ENCODE assay signal across 19 cellular contexts in the genomic region with DNA sequence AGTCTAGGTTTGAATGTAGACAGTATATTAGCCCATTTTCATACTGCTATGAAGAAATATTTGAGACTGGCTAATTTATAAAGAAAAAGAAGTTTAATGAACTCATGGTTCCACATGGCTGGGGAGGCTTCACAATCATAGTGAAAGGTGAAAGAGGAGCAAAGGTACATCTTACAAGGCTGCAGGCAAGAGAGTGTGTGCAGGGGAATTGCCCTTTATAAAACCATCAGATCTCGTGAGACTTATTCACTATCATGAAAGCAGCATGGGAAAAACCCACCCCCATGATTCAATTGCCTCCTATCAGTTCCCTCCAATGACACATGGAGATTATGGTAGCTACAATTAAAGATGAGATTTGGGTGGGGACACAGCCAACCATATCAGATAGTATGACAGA.
A peak's percentile ranks its signal among the peaks of the same experiment; 100 is the strongest.
DNase-seq lines count a peak whose midpoint lies in the region; ATAC-seq and TF ChIP-seq lines count a peak whose summit lies in the region.
"Had no signal": no experiment of that assay in that cellular context is flagged by ENCODE, and none has a peak within 500 bp of the region (broad histone marks: within the 10 kb centered on the region; RNA-seq: fewer than 3 reads in every experiment).

No MANE protein-coding gene starts in this region.

- H3K4me1 ChIP-seq in OCI-LY7 (ENCODE audit: insufficient read depth, low read length, poor library complexity, severe bottlenecking) (peaks cover 28% of the 10 kb centered on the region), esophagus muscularis mucosa (no peaks in the 10 kb centered on the region)
- H3K4me1 ChIP-seq: BE2C, BLaER1 had no signal

- no peaks in the 10 kb centered on the region for H3K27me3 ChIP-seq in esophagus muscularis mucosa
- H3K27me3 ChIP-seq: BE2C, BLaER1 had no signal

- no peaks in the 10 kb centered on the region for H3K9me3 Mint-ChIP-seq in activated T-cell treated with anti-CD3 and anti-CD28 coated beads, Interleukin-2, amount 50 U/mL, for 4 hours
- peaks cover 4% of the 10 kb centered on the region for H3K9me3 Mint-ChIP-seq in activated T-helper 17 cell treated with anti-CD3 and anti-CD28 coated beads, Interleukin-2, amount 50 U/mL, for 72 hours
- H3K9me3 Mint-ChIP-seq: CD4-positive, CD25-positive, alpha-beta regulatory T cell had no signal

- H3K27ac ChIP-seq in OCI-LY7 (ENCODE audit: low read depth, low read length, poor library complexity, severe bottlenecking) (peak overlapping the region; percentile 71), esophagus muscularis mucosa (replicated peaks in 1 of 4) (no peak overlapping the region)
- H3K27ac ChIP-seq: BLaER1 had no signal

- H3K9me3 ChIP-seq in OCI-LY7 (ENCODE audit: low read length) = peaks cover 33% of the 10 kb centered on the region
- no peaks in the 10 kb centered on the region for H3K9me3 ChIP-seq in esophagus muscularis mucosa
- H3K9me3 ChIP-seq: BLaER1 had no signal

- peak; percentile 28 to 40 for ATAC-seq in activated T-cell treated with anti-CD3 and anti-CD28 coated beads, Interleukin-2, amount 50 U/mL, for 4 hours
- peak; percentile 67 for ATAC-seq in activated T-helper 17 cell treated with anti-CD3 and anti-CD28 coated beads, Interleukin-2, amount 50 U/mL, for 72 hours (replicated peaks)

- POLR2A ChIA-PET in OCI-LY7 (lab: Charles Lee) = interaction anchor here (0.7 to 2.5 kb wide), 8 partner anchors 11 to 84 kb away, joined by 3 to 8 read pairs (median 3); no protein-coding TSS in a partner anchor

- H3K4me2 ChIP-seq in OCI-LY7 (ENCODE audit: low read length) = no peak overlapping the region
- H3K4me2 ChIP-seq: BLaER1 had no signal

- TF ChIP-seq POLR2A in esophagus muscularis mucosa (IDR thresholded peaks at IDR 0.05; ENCODE audit: low read depth) = no peak

- DNase-seq in activated T-cell treated with anti-CD3 and anti-CD28 coated beads, Interleukin-2, amount 50 U/mL, for 4 hours = no peak
- DNase-seq in activated T-cell treated with anti-CD3 and anti-CD28 coated beads, Interleukin-2, amount 50 U/mL, for 1 hour = no peak
- DNase-seq in OCI-LY7 (ENCODE audit: low spot score) (no peak), esophagus muscularis mucosa (ENCODE audit: extremely low spot score) (no peak)
- DNase-seq: 8988T; ACHN; BE2C; C1 segment of cervical spinal cord; CD8-positive, alpha-beta memory T cell; COR-L47; DMS 273 treated with DMSO at 0.1 percent for 48 hours; DMS153; DMS79 treated with DMSO at 0.1 percent for 48 hours; GF-D8 had no signal

- no peak overlapping the region for H2AFZ ChIP-seq in OCI-LY7 (ENCODE audit: low read length)

- H3K4me3 Mint-ChIP-seq in activated T-cell treated with anti-CD3 and anti-CD28 coated beads, Interleukin-2, amount 50 U/mL, for 4 hours = no peak overlapping the region
- no peak overlapping the region for H3K4me3 Mint-ChIP-seq in activated T-helper 17 cell treated with anti-CD3 and anti-CD28 coated beads, Interleukin-2, amount 50 U/mL, for 72 hours
- H3K4me3 Mint-ChIP-seq: CD14-positive monocyte; CD4-positive, CD25-positive, alpha-beta regulatory T cell; CD8-positive, alpha-beta memory T cell had no signal

- no peak for TF ChIP-seq EP300 in esophagus muscularis mucosa (IDR thresholded peaks at IDR 0.05)

- no peaks in the 10 kb centered on the region for H4K20me1 ChIP-seq in OCI-LY7 (ENCODE audit: insufficient read depth, low read length)
- H4K20me1 ChIP-seq: BLaER1 had no signal

- peaks cover 11% of the 10 kb centered on the region for H3K79me2 ChIP-seq in OCI-LY7 (ENCODE audit: insufficient read depth, low read depth, low read length)

- CTCF ChIA-PET in OCI-LY7 (lab: Charles Lee; ENCODE audit: unreplicated experiment) = no interaction called here

- H3K4me3 ChIP-seq in OCI-LY7 (ENCODE audit: low read depth, low read length, poor library complexity, severe bottlenecking) (no peak overlapping the region), esophagus muscularis mucosa (no peak overlapping the region)
- H3K4me3 ChIP-seq: BLaER1 had no signal

- H3K36me3 ChIP-seq in OCI-LY7 (ENCODE audit: insufficient read depth, low read length) (peaks cover 41% of the 10 kb centered on the region), esophagus muscularis mucosa (no peaks in the 10 kb centered on the region)
- H3K36me3 ChIP-seq: BE2C, BLaER1 had no signal

- no peaks in the 10 kb centered on the region for H3K9me2 ChIP-seq in OCI-LY7 (ENCODE audit: insufficient read depth, low read length)

- TF ChIP-seq CTCF in OCI-LY7 (conservative IDR thresholded peaks at IDR 0.05; ENCODE audit: low read length) (no peak), esophagus muscularis mucosa (IDR thresholded peaks at IDR 0.05) (no peak)

- no TSS peak for BruUV-seq in OCI-LY7 (replicated peaks; lab: Mats Ljungman, UMichigan)

- intact Hi-C loops in OCI-LY7 (cut with micrococcal nuclease; ENCODE audit: unreplicated experiment) = loop anchor here (5.0 kb wide), 1 partner anchor 81 kb away; no protein-coding TSS in a partner anchor
- intact Hi-C loops in esophagus muscularis mucosa (cut with DNase I) = no loop called here

- H3K27me3 Mint-ChIP-seq in activated T-cell treated with anti-CD3 and anti-CD28 coated beads, Interleukin-2, amount 50 U/mL, for 4 hours (ENCODE audit: low read depth) = no peaks in the 10 kb centered on the region
- no peaks in the 10 kb centered on the region for H3K27me3 Mint-ChIP-seq in activated T-helper 17 cell treated with anti-CD3 and anti-CD28 coated beads, Interleukin-2, amount 50 U/mL, for 72 hours
- H3K27me3 Mint-ChIP-seq: CD4-positive, alpha-beta memory T cell; CD4-positive, CD25-positive, alpha-beta regulatory T cell had no signal

- 69% methylated on average over 1 of the region's 1 CpG for WGBS in esophagus muscularis mucosa

- H3K4me1 Mint-ChIP-seq in activated T-cell treated with anti-CD3 and anti-CD28 coated beads, Interleukin-2, amount 50 U/mL, for 4 hours (ENCODE audit: low read depth) = peaks cover 14% of the 10 kb centered on the region
- no peaks in the 10 kb centered on the region for H3K4me1 Mint-ChIP-seq in activated T-helper 17 cell treated with anti-CD3 and anti-CD28 coated beads, Interleukin-2, amount 50 U/mL, for 72 hours

- no peak overlapping the region for H3K27ac Mint-ChIP-seq in activated T-helper 17 cell treated with anti-CD3 and anti-CD28 coated beads, Interleukin-2, amount 50 U/mL, for 72 hours

- H3K36me3 Mint-ChIP-seq in activated T-cell treated with anti-CD3 and anti-CD28 coated beads, Interleukin-2, amount 50 U/mL, for 4 hours (ENCODE audit: insufficient read depth) = no peaks in the 10 kb centered on the region
- H3K36me3 Mint-ChIP-seq in activated T-helper 17 cell treated with anti-CD3 and anti-CD28 coated beads, Interleukin-2, amount 50 U/mL, for 72 hours (ENCODE audit: low read depth) = no peaks in the 10 kb centered on the region
- H3K36me3 Mint-ChIP-seq: CD14-positive monocyte; CD4-positive, alpha-beta memory T cell; CD4-positive, CD25-positive, alpha-beta regulatory T cell had no signal
